In genomic region chr2:64327510-64328414, GRCh38 we compare ENCODE assay signal across 8 cellular contexts.
A peak's percentile ranks its signal among the peaks of the same experiment; 100 is the strongest.
DNase-seq lines count a peak whose midpoint lies in the region; ATAC-seq and TF ChIP-seq lines count a peak whose summit lies in the region.

No MANE protein-coding gene starts in this region.

- WGBS in lung, 2 donors, result 43 to 55% methylated on average over 16 of the region's 16 CpGs

- H3K4me1 ChIP-seq in lung (ENCODE audit: control insufficient read depth in 2 of 2, insufficient read depth in 2 of 2, low read length in 2 of 2), result peaks cover 2 to 12% of the 10 kb centered on the region in 2 donors

- H3K4me1 Mint-ChIP-seq in activated B cell treated with CpG ODN at 0.5 μM for 24 hours (peaks cover 62% of the 10 kb centered on the region), chondrocyte (ENCODE audit: low read depth) (peaks cover 40% of the 10 kb centered on the region)

- H3K9me3 Mint-ChIP-seq in activated B cell treated with CpG ODN at 0.5 μM for 24 hours (no peaks in the 10 kb centered on the region), chondrocyte (ENCODE audit: low read depth) (no peaks in the 10 kb centered on the region)

- peak overlapping the region in 1 of 2 donors; percentile 3 for H3K27ac ChIP-seq in lung (ENCODE audit: low read depth in 1 of 2, low read length in 1 of 2)

- no peaks in the 10 kb centered on the region for H3K9me3 ChIP-seq in lung (ENCODE audit: control insufficient read depth in 2 of 2, insufficient read depth in 1 of 2, low read length in 1 of 2)

- H3K27me3 Mint-ChIP-seq in activated B cell treated with CpG ODN at 0.5 μM for 24 hours, result no peaks in the 10 kb centered on the region
- H3K27me3 Mint-ChIP-seq in chondrocyte (ENCODE audit: low read depth), result no peaks in the 10 kb centered on the region

- no peaks in the 10 kb centered on the region for H3K36me3 Mint-ChIP-seq in activated B cell treated with CpG ODN at 0.5 μM for 24 hours (ENCODE audit: low read depth)
- H3K36me3 Mint-ChIP-seq in chondrocyte (ENCODE audit: low read depth), result no peaks in the 10 kb centered on the region

- peak overlapping the region; percentile 50 for H3K4me3 Mint-ChIP-seq in activated B cell treated with CpG ODN at 0.5 μM for 24 hours
- no peak overlapping the region for H3K4me3 Mint-ChIP-seq in chondrocyte (ENCODE audit: unreplicated experiment)

- H3K27ac Mint-ChIP-seq in activated B cell treated with CpG ODN at 0.5 μM for 24 hours (peak overlapping the region; percentile 96), chondrocyte (ENCODE audit: unreplicated experiment) (no peak overlapping the region)

- ATAC-seq in activated B cell treated with CpG ODN at 0.5 μM for 24 hours (ENCODE audit: low read depth) (peak; percentile 42), lung (ENCODE audit: insufficient read depth, low FRiP score) (peak; percentile 48), HG03095 (IDR thresholded peaks at IDR 0.05; ENCODE audit: unreplicated experiment) (no peak), HG03175 (IDR thresholded peaks at IDR 0.05; ENCODE audit: unreplicated experiment) (no peak)

- POLR2A ChIA-PET in activated B cell treated with CpG ODN at 0.5 μM for 24 hours (lab: Charles Lee), result interaction anchor here (0.6 to 6.4 kb wide), 28 partner anchors 67 to 900 kb away, joined by 3 to 115 read pairs (median 5); partner anchors contain the start of genes ACTR2 and AFTPH

- H3K27me3 ChIP-seq in lung (ENCODE audit: control insufficient read depth, insufficient read depth), result no peaks in the 10 kb centered on the region

- peak; percentile 28 for DNase-seq in EH (ENCODE audit: low read depth)
- peak; percentile 3 to 22 for DNase-seq in Kasumi-1 (lab: John Stamatoyannopoulos, UW)
- DNase-seq in activated B cell treated with CpG ODN at 0.5 μM for 24 hours, result peak; percentile 43
- no peak for DNase-seq in chondrocyte (ENCODE audit: low spot score)
- peak; percentile 38 for DNase-seq in lung (ENCODE audit: low spot score)
- peak; percentile 17 to 31 for DNase-seq in stimulated activated CD8-positive, alpha-beta memory T cell treated with anti-CD3 and anti-CD28 coated beads, Interleukin-4, amount 100 ng/mL, for 1 hour (ENCODE audit: low read depth in 2 of 2, low spot score in 1 of 2)

- intact Hi-C loops in activated B cell treated with CpG ODN at 0.5 μM for 24 hours (cut with micrococcal nuclease), result loop anchor here (1.0 to 5.0 kb wide), 6 partner anchors 100 to 635 kb away; partner anchors contain the start of gene UGP2

- CTCF ChIA-PET in activated B cell treated with CpG ODN at 0.5 μM for 24 hours (lab: Charles Lee), result interaction anchor here (0.6 to 8.8 kb wide), 48 partner anchors 9 to 636 kb away, joined by 3 to 321 read pairs (median 4); partner anchors contain the start of genes AFTPH and SERTAD2

- H3K36me3 ChIP-seq in lung (ENCODE audit: control insufficient read depth in 2 of 2, insufficient read depth in 2 of 2, low read length in 2 of 2), result no peaks in the 10 kb centered on the region

- H3K4me3 ChIP-seq in lung, result no peak overlapping the region

- TF ChIP-seq CTCF in activated B cell treated with CpG ODN at 0.5 μM for 24 hours (IDR thresholded peaks at IDR 0.05) (no peak), chondrocyte (IDR thresholded peaks at IDR 0.05) (peak; percentile 78), lung (IDR thresholded peaks at IDR 0.05; ENCODE audit: control extremely low read depth, extremely low read depth) (peak; percentile 31)

Comparison
In these comparisons a context has a peak if more than half of its experiments do, and no peak if none do; other contexts are left out.
1. ATAC-seq: peak in activated B cell treated with CpG ODN at 0.5 μM for 24 hours (single experiment) and lung (single experiment); none in HG03095 (single experiment) and HG03175 (single experiment).